In the genomic region with DNA sequence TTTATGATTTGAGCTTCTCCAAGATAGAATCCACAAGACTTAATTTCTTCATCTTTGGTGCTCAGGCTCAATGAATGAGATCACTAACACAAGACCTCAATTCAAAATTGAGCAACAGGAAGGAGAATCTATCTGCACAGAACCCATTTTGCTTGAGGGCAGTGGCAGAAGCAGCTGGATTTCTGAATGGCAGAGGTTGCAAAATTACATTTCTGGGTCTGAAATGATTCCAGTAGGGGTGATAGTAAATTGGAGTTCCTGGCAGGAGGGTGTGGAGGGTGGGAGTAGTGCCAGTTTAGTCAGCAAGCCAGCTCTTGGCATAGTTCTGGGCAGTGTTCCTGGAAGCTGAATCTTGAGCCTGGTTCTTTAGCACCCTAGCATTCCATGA, we compare ENCODE assay signal across 15 cellular contexts.
A peak's percentile ranks its signal among the peaks of the same experiment; 100 is the strongest.
DNase-seq lines count a peak whose midpoint lies in the region; ATAC-seq and TF ChIP-seq lines count a peak whose summit lies in the region.
"Had no signal": no experiment of that assay in that cellular context is flagged by ENCODE, and none has a peak within 500 bp of the region (broad histone marks: within the 10 kb centered on the region; RNA-seq: fewer than 3 reads in every experiment).

No MANE protein-coding gene starts in this region.

- TF ChIP-seq CTCF in epithelial cell of esophagus (IDR thresholded peaks at IDR 0.05; ENCODE audit: insufficient read depth, low read depth, low read length, missing control alignments), result no peak

- ATAC-seq in GM18870 (IDR thresholded peaks at IDR 0.05; ENCODE audit: unreplicated experiment), result no peak
- ATAC-seq: K562; naive thymus-derived CD8-positive, alpha-beta T cell; stimulated activated naive CD8-positive, alpha-beta T cell treated with anti-CD3 and anti-CD28 coated beads, Interleukin-15, Interleukin-2, amounts not matched to agents 100 U/mL and 50 U/mL, for 24 hours had no signal

- no peak overlapping the region for H3K4me3 ChIP-seq in epithelial cell of esophagus (ENCODE audit: low read length)
- H3K4me3 ChIP-seq: K562 had no signal

- DNase-seq in AML-193 (lab: John Stamatoyannopoulos, UW) (peak; percentile 74 to 76), M059J (ENCODE audit: low read depth) (peak; percentile 79), epithelial cell of esophagus (ENCODE audit: low read depth) (peak; percentile 97), non-pigmented ciliary epithelial cell (ENCODE audit: low read depth) (peak; percentile 20), NCI-H1694 (lab: John Stamatoyannopoulos, UW) (no peak), NCI-H2029 (lab: John Stamatoyannopoulos, UW) (no peak), G401 (ENCODE audit: low spot score) (no peak)
- DNase-seq: activated CD4-positive, alpha-beta T cell treated with anti-CD3 and anti-CD28 coated beads, Interleukin-2, amount 50 U/mL, for 48 hours; activated naive CD8-positive, alpha-beta T cell treated with anti-CD3 and anti-CD28 coated beads for 36 hours; naive thymus-derived CD8-positive, alpha-beta T cell; NCI-H510A treated with DMSO at 0.1 percent for 48 hours; stimulated activated CD4-positive, alpha-beta T cell treated with anti-CD3 and anti-CD28 coated beads, Interleukin-2, amount 100 ng/mL, for 24 hours; stimulated activated naive CD8-positive, alpha-beta T cell treated with anti-CD3 and anti-CD28 coated beads, Interleukin-15, Interleukin-2, amounts not matched to agents 100 U/mL and 50 U/mL, for 24 hours had no signal

- in situ Hi-C loops in G401 (cut with HindIII; ENCODE audit: low sequenced_read_pairs), result no loop called here

Comparison
In these comparisons a context has a peak if more than half of its experiments do, and no peak if none do; other contexts are left out.
1. DNase-seq: peak in AML-193 (2 of 2), M059J (single experiment), epithelial cell of esophagus (single experiment) and non-pigmented ciliary epithelial cell (single experiment); none in NCI-H1694 (single experiment), NCI-H2029 (single experiment) and G401 (single experiment).